In genomic region chr4:98573791-98574190, GRCh38 we compare ENCODE assay signal across 19 cellular contexts.
DNase-seq lines count a peak whose midpoint lies in the region; ATAC-seq, FAIRE-seq and TF ChIP-seq lines count a peak whose summit lies in the region.
"Had no signal": no experiment of that assay in that cellular context is flagged by ENCODE, and none has a peak within 500 bp of the region (broad histone marks: within the 10 kb centered on the region; RNA-seq: fewer than 3 reads in every experiment).

No MANE protein-coding gene starts in this region.

- no peak overlapping the region for H3K27ac ChIP-seq in upper lobe of right lung
- H3K27ac ChIP-seq in mesendoderm (ENCODE audit: low read depth, low read length): no peak overlapping the region
- H3K27ac ChIP-seq: A549, coronary artery, psoas muscle had no signal

- no CpG with 5 or more reads among the region's 2 CpGs for WGBS in mesendoderm (ENCODE audit: extremely low coverage, insufficient coverage, low lambda C conversion rate)

- H3K4me1 ChIP-seq in upper lobe of right lung: no peaks in the 10 kb centered on the region
- no peaks in the 10 kb centered on the region for H3K4me1 ChIP-seq in mesendoderm (ENCODE audit: control insufficient read depth, low read depth, low read length)
- H3K4me1 ChIP-seq: A549, psoas muscle had no signal

- TF ChIP-seq CTCF in upper lobe of right lung (IDR thresholded peaks at IDR 0.05): no peak

- H4K8ac ChIP-seq in mesendoderm (ENCODE audit: low read depth, low read length): no peak overlapping the region

- ATAC-seq in upper lobe of right lung: peak; percentile 49
- ATAC-seq: A549, psoas muscle had no signal

- no peak overlapping the region for H4K5ac ChIP-seq in mesendoderm (ENCODE audit: low read length)

- H3K79me2 ChIP-seq in mesendoderm (ENCODE audit: control insufficient read depth, insufficient read depth, low read length): no peaks in the 10 kb centered on the region

- no peak overlapping the region for H3K4ac ChIP-seq in mesendoderm (ENCODE audit: low read depth, low read length)

- peak; percentile 24 for FAIRE-seq in islet of Langerhans (lab: Jason Lieb, UNC)
- FAIRE-seq: A549 had no signal

- H3K36me3 ChIP-seq in upper lobe of right lung: no peaks in the 10 kb centered on the region
- no peaks in the 10 kb centered on the region for H3K36me3 ChIP-seq in mesendoderm (ENCODE audit: control insufficient read depth, insufficient read depth, low read length)

- H3K9ac ChIP-seq in mesendoderm (ENCODE audit: low read length): no peak overlapping the region

- H3K56ac ChIP-seq in mesendoderm (ENCODE audit: low read length): no peak overlapping the region

- H3K18ac ChIP-seq in mesendoderm (ENCODE audit: low read length): no peak overlapping the region

- H3K4me2 ChIP-seq in mesendoderm (ENCODE audit: low read length): no peak overlapping the region
- H3K4me2 ChIP-seq: A549 had no signal

- H3K23ac ChIP-seq in mesendoderm (ENCODE audit: low read length): no peak overlapping the region

- H2BK15ac ChIP-seq in mesendoderm (replicated peaks; ENCODE audit: low read depth): no peak overlapping the region

- no peaks in the 10 kb centered on the region for H3K27me3 ChIP-seq in upper lobe of right lung
- no peaks in the 10 kb centered on the region for H3K27me3 ChIP-seq in mesendoderm (ENCODE audit: insufficient read depth, low read length, poor library complexity)

- H3K9me3 ChIP-seq in upper lobe of right lung: no peaks in the 10 kb centered on the region
- H3K9me3 ChIP-seq: A549, psoas muscle had no signal

- peak; percentile 44 for DNase-seq in SIG-M5 treated with dmso at 0.1 percent for 504 hours (lab: John Stamatoyannopoulos, UW; ENCODE audit: unreplicated experiment)
- no peak for DNase-seq in SIG-M5 (lab: John Stamatoyannopoulos, UW)
- peak; percentile 18 for DNase-seq in RPMI7951 (ENCODE audit: low read depth)
- DNase-seq in upper lobe of right lung: no peak
- DNase-seq in mesendoderm: no peak
- DNase-seq in NCI-H2029 treated with DMSO at 0.1 percent for 48 hours (lab: John Stamatoyannopoulos, UW): no peak
- no peak for DNase-seq in NCI-H2171 (lab: John Stamatoyannopoulos, UW)
- DNase-seq: activated CD4-positive, alpha-beta T cell treated with anti-CD3 and anti-CD28 coated beads for 48 hours; CD4-positive, CD25-positive, alpha-beta regulatory T cell; EL; Karpas-422; NCI-H1105 treated with DMSO at 0.1 percent for 48 hours; NCI-H446; psoas muscle; stimulated activated CD4-positive, alpha-beta T cell treated with anti-CD3 and anti-CD28 coated beads, Interleukin-12 subunit alpha, Interleukin-12 subunit beta, amount 100 ng/mL, for 4 hours; stimulated activated naive CD4-positive, alpha-beta T cell had no signal

- H3K4me3 ChIP-seq in upper lobe of right lung: no peak overlapping the region
- H3K4me3 ChIP-seq in mesendoderm (ENCODE audit: low read length): no peak overlapping the region
- H3K4me3 ChIP-seq: A549, coronary artery, psoas muscle had no signal

- H2BK5ac ChIP-seq in mesendoderm (ENCODE audit: low read length): no peak overlapping the region

- no peaks in the 10 kb centered on the region for H3K79me1 ChIP-seq in mesendoderm (ENCODE audit: low read length)

- H2BK120ac ChIP-seq in mesendoderm (ENCODE audit: low read depth, low read length): no peak overlapping the region

- no peak overlapping the region for H2AK5ac ChIP-seq in mesendoderm (ENCODE audit: low read length)

- intact Hi-C loops in upper lobe of right lung (cut with DNase I): no loop called here

Comparison
In these comparisons a context has a peak if more than half of its experiments do, and no peak if none do; other contexts are left out.
1. DNase-seq: peak in SIG-M5 treated with dmso at 0.1 percent for 504 hours (single experiment) and RPMI7951 (single experiment); none in SIG-M5 (single experiment), upper lobe of right lung (single experiment), mesendoderm (single experiment), NCI-H2029 treated with DMSO at 0.1 percent for 48 hours (single experiment) and NCI-H2171 (single experiment).